ENCODE assay signal across 6 cellular contexts in the genomic region with DNA sequence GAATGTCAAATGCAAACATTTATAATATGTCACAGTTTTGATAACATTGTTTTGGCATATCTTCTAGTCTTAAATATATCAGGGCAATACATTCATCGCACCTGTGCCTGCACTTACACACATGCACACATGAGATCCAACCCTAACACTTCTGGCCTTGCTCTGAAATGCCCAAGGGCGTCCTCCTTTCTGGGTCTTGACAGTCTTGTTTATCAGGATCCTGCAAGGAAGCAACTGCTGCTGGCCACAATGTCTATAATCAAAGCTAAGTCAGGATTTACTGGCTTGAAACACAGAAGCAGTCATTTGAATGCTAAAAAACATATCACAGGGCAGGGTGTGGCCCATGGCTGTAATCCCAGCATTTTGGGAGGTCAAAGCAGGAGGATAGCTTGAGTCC. TPM values are rescaled to one million over a fixed set of nuclear protein-coding genes. Genes with fewer than 3 reads are reported as not detected.
"Had no signal": no experiment of that assay in that cellular context is flagged by ENCODE, and none has a peak within 500 bp of the region (broad histone marks: within the 10 kb centered on the region; RNA-seq: fewer than 3 reads in every experiment).

No MANE protein-coding gene starts in this region.

- H3K4me3 ChIP-seq: GM23338, K562 had no signal

- ATAC-seq: GM23338, K562 had no signal

- H2AFZ ChIP-seq: GM23338 had no signal

- DNase-seq: H9, HCEC 1CT, IMR-90 had no signal

- H3K9me3 Mint-ChIP-seq: GM23338 had no signal

- H3K27ac Mint-ChIP-seq: GM23338, H9 had no signal

- H3K4me3 Mint-ChIP-seq: GM23338, H9 had no signal

- H3K4me2 ChIP-seq: GM23338 had no signal

RNA-seq across cellular contexts. Expression of a gene that starts 32.9 kb away (rescaled TPM):
- total RNA-seq: HT-29 had no signal
